23 cellular contexts compared by ENCODE assay signal in the genomic region with DNA sequence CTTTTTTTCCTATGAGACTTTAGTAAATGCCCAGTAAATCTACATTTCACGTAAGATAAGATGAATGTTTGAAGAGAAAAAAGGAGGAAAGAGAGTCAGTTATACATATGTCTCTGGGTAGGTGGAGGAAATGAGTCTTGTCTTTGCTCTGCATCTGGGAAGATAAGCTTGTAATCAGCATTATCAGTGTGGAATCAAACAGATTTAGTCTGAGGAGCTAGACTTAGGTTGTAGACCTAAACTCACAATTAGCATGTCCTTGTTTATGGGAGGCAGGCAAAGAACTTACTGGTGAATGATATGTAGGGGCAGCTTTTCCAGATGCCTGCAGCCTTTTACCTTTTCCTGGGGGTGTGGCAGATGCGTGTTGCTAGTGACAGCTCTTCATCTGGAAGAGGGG.
"Had no signal": no experiment of that assay in that cellular context is flagged by ENCODE, and none has a peak within 500 bp of the region (broad histone marks: within the 10 kb centered on the region; RNA-seq: fewer than 3 reads in every experiment).

No MANE protein-coding gene starts in this region.

- DNase-seq: hippocampal formation; kidney; left ventricle myocardium inferior; midbrain; mucosa of descending colon; naive thymus-derived CD4-positive, alpha-beta T cell; ovary; right lobe of liver; stimulated activated CD4-positive, alpha-beta T cell treated with anti-CD3 and anti-CD28 coated beads, Interleukin-12 subunit alpha, Interleukin-12 subunit beta, amount 100 ng/mL, for 4 hours; stimulated activated CD4-positive, alpha-beta T cell treated with anti-CD3 and anti-CD28 coated beads, Interleukin-15, amount 100 ng/mL, for 24 hours; stimulated activated CD4-positive, alpha-beta T cell treated with anti-CD3 and anti-CD28 coated beads, Interleukin-2, amount 100 ng/mL, for 24 hours; stimulated activated CD4-positive, alpha-beta T cell treated with anti-CD3 and anti-CD28 coated beads, Interleukin-4, amount 100 ng/mL, for 1 hour; stimulated activated naive B cell treated with anti-CD40 and anti-IgM and Interleukin-4, amounts not matched to agents 10 μg/mL and 1 μg/mL and 100 μg/mL, for 72 hours; stimulated activated naive CD8-positive, alpha-beta T cell treated with anti-CD3 and anti-CD28 coated beads, Interleukin-15, Interleukin-2, amounts not matched to agents 100 U/mL and 50 U/mL, for 24 hours; stomach; testis; thyroid gland; transverse colon; upper lobe of left lung had no signal

- ATAC-seq: mucosa of descending colon; naive thymus-derived CD4-positive, alpha-beta T cell; natural killer cell treated with Interleukin-12 subunit alpha and Interleukin-12 subunit beta and Interleukin-15 and Interleukin-18, amount 100 ng/mL, for 72 hours; right lobe of liver; stimulated activated naive B cell treated with anti-CD40 and anti-IgM and Interleukin-4, amounts not matched to agents 10 μg/mL and 1 μg/mL and 100 μg/mL, for 72 hours; stimulated activated naive CD8-positive, alpha-beta T cell treated with anti-CD3 and anti-CD28 coated beads, Interleukin-15, Interleukin-2, amounts not matched to agents 100 U/mL and 50 U/mL, for 24 hours had no signal

- H3K27ac ChIP-seq: left ventricle myocardium inferior, ovary, right atrium auricular region, right lobe of liver, stomach, testis, thyroid gland, transverse colon, upper lobe of left lung, vagina had no signal

- H3K4me1 ChIP-seq: left ventricle myocardium inferior, right atrium auricular region, right lobe of liver, stomach, testis, thyroid gland, transverse colon, upper lobe of left lung, vagina had no signal

- H3K4me3 ChIP-seq: left ventricle myocardium inferior, lung, mucosa of descending colon, ovary, right atrium auricular region, right lobe of liver, stomach, testis, thyroid gland, transverse colon, upper lobe of left lung, vagina had no signal

- H3K9me3 ChIP-seq: mucosa of descending colon, ovary, right lobe of liver, testis, thyroid gland, transverse colon, upper lobe of left lung, vagina had no signal

- H3K36me3 ChIP-seq: left ventricle myocardium inferior, ovary, right atrium auricular region, right lobe of liver, stomach, thyroid gland, transverse colon, upper lobe of left lung, vagina had no signal

- H3K27me3 ChIP-seq: ovary, right atrium auricular region, right lobe of liver, testis, thyroid gland, upper lobe of left lung, vagina had no signal
